ENCODE assay signal across 1 cellular context in the genomic region with DNA sequence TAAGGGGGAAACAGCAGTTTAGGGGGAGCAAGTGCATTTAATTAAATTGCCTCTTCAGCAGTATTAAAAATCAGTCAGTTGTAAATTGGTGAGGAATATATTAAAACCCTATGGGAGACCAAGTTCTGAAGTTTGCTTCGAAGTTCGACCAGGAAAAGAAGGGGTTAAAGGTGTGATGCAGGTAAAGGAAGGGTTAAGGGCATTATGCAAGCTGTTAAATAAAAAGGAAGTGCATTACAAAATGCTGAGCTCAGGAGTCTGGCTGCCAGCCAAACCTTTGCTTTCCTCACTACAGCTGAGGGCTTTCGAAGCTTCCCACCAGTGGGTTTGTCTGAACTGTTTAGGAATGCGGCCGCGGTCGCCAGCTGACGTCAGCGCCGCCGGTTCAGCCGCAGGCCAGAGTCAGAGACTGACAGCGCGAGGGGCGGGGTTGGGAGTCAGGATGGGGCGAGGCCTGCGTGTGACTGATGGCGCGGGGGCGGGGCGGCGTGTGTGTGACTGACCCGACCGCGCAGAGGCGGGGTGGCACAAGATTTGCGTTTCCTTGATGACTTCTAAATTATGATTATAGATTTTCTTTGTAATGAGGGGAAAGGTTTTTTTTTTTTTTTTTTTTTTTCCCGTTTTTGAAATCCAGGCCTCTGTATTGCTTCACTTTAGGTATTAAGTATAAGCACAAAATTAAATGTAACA.
TF ChIP-seq lines count a peak whose summit lies in the region.

No MANE protein-coding gene starts in this region.

TF ChIP-seq in K562, 482 proteins besides CTCF, POLR2A, EP300 and RAD21 (continued from another document and continues in another):
- TF ChIP-seq, protein P1, sequence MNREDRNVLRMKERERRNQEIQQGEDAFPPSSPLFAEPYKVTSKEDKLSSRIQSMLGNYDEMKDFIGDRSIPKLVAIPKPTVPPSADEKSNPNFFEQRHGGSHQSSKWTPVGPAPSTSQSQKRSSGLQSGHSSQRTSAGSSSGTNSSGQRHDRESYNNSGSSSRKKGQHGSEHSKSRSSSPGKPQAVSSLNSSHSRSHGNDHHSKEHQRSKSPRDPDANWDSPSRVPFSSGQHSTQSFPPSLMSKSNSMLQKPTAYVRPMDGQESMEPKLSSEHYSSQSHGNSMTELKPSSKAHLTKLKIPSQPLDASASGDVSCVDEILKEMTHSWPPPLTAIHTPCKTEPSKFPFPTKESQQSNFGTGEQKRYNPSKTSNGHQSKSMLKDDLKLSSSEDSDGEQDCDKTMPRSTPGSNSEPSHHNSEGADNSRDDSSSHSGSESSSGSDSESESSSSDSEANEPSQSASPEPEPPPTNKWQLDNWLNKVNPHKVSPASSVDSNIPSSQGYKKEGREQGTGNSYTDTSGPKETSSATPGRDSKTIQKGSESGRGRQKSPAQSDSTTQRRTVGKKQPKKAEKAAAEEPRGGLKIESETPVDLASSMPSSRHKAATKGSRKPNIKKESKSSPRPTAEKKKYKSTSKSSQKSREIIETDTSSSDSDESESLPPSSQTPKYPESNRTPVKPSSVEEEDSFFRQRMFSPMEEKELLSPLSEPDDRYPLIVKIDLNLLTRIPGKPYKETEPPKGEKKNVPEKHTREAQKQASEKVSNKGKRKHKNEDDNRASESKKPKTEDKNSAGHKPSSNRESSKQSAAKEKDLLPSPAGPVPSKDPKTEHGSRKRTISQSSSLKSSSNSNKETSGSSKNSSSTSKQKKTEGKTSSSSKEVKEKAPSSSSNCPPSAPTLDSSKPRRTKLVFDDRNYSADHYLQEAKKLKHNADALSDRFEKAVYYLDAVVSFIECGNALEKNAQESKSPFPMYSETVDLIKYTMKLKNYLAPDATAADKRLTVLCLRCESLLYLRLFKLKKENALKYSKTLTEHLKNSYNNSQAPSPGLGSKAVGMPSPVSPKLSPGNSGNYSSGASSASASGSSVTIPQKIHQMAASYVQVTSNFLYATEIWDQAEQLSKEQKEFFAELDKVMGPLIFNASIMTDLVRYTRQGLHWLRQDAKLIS (CRISPR knock-in tag; IDR thresholded peaks at IDR 0.05): 0 out of 2 replicates have a peak, but pooled peaks have one; percentile 34
- TF ChIP-seq ZNF354B (CRISPR knock-in tag; IDR thresholded peaks at IDR 0.05) (no peak), SRSF7 (optimal IDR thresholded peaks at IDR 0.05; ENCODE audit: low read depth, low read length) (no peak), SNRNP70 (optimal IDR thresholded peaks at IDR 0.05; ENCODE audit: low read depth, low read length) (no peak), MECOM (CRISPR knock-in tag; IDR thresholded peaks at IDR 0.05) (no peak), POLR2B (IDR thresholded peaks at IDR 0.05; ENCODE audit: low read depth, partially characterized antibody) (no peak), ZKSCAN1 (IDR thresholded peaks at IDR 0.05; ENCODE audit: low read depth, low read length) (no peak; the same call in 1 of the 2 replicates), DPF2 (IDR thresholded peaks at IDR 0.05) (peak; percentile 80), MAFK (IDR thresholded peaks at IDR 0.05; ENCODE audit: low read length) (peak; percentile 97), SETDB1 (IDR thresholded peaks at IDR 0.05; ENCODE audit: low read length) (no peak), GTF2F1 (IDR thresholded peaks at IDR 0.05; ENCODE audit: low read depth, low read length) (no peak), NCOR1 (IDR thresholded peaks at IDR 0.05) (peak; percentile 87), KAT2B (IDR thresholded peaks at IDR 0.05; ENCODE audit: low read depth, low read length) (no peak), ZNF165 (CRISPR knock-in tag; IDR thresholded peaks at IDR 0.05; ENCODE audit: borderline replicate concordance) (no peak), ARID1B (IDR thresholded peaks at IDR 0.05) (peak; percentile 75; the same call in 1 of the 2 replicates), SAFB (IDR thresholded peaks at IDR 0.05; ENCODE audit: borderline replicate concordance, low read depth, low read length) (no peak), ZNF586 (CRISPR knock-in tag; conservative IDR thresholded peaks at IDR 0.05) (no peak), MYNN (IDR thresholded peaks at IDR 0.05) (peak; percentile 95), MYNN (CRISPR knock-in tag; IDR thresholded peaks at IDR 0.05) (no peak), SAFB2 (IDR thresholded peaks at IDR 0.05; ENCODE audit: borderline replicate concordance, low read depth, low read length, severe bottlenecking) (no peak), MTA3 (IDR thresholded peaks at IDR 0.05; ENCODE audit: borderline replicate concordance) (peak; percentile 86), ARNT (IDR thresholded peaks at IDR 0.05) (peak in 1 of 2 experiments; percentile 69; a peak in 1 of 4 replicates), SOX6 (IDR thresholded peaks at IDR 0.05) (peak; percentile 78), ATF1 (CRISPR knock-in tag; IDR thresholded peaks at IDR 0.05) (peak; percentile 32; the same call in 1 of the 2 replicates), ATF1 (tag; IDR thresholded peaks at IDR 0.05) (peak; percentile 95), C11orf30 (IDR thresholded peaks at IDR 0.05; ENCODE audit: low read depth) (peak; percentile 98), FOXK1 (CRISPR knock-in tag; IDR thresholded peaks at IDR 0.05; ENCODE audit: borderline replicate concordance) (no peak), NR4A1 (CRISPR knock-in tag; IDR thresholded peaks at IDR 0.05) (no peak), NR4A1 (tag; IDR thresholded peaks at IDR 0.05) (no peak), ZNF124 (CRISPR knock-in tag; IDR thresholded peaks at IDR 0.05) (no peak), ZNF217 (CRISPR knock-in tag; IDR thresholded peaks at IDR 0.05) (no peak), TAF7 (tag; IDR thresholded peaks at IDR 0.05) (no peak), ETV5 (CRISPR knock-in tag; IDR thresholded peaks at IDR 0.05; ENCODE audit: low read depth) (no peak), ZNF766 (CRISPR knock-in tag; conservative IDR thresholded peaks at IDR 0.05) (peak; percentile 13; the same call in 1 of the 2 replicates), TBP (optimal IDR thresholded peaks at IDR 0.05; ENCODE audit: low read depth, low read length) (no peak), NRF1 (conservative IDR thresholded peaks at IDR 0.05 in 1 of 2, IDR thresholded peaks at IDR 0.05 in 1 of 2) (peak; percentile 87 to 89), SAP30 (IDR thresholded peaks at IDR 0.05; ENCODE audit: borderline replicate concordance, insufficient read depth, low read depth, low read length, poor library complexity, severe bottlenecking) (no peak), SIN3A (IDR thresholded peaks at IDR 0.05; ENCODE audit: borderline replicate concordance in 2 of 2, control insufficient read depth in 1 of 2, low read depth in 2 of 2, low read length in 2 of 2) (peak in 1 of 2 experiments; percentile 84; a peak in 2 of 4 replicates), ESRRA (IDR thresholded peaks at IDR 0.05; ENCODE audit: borderline replicate concordance, low read depth) (peak; percentile 87; the same call in 1 of the 2 replicates), DMBX1 (CRISPR knock-in tag; IDR thresholded peaks at IDR 0.05; ENCODE audit: borderline replicate concordance) (no peak)
- TF ChIP-seq, protein P2, sequence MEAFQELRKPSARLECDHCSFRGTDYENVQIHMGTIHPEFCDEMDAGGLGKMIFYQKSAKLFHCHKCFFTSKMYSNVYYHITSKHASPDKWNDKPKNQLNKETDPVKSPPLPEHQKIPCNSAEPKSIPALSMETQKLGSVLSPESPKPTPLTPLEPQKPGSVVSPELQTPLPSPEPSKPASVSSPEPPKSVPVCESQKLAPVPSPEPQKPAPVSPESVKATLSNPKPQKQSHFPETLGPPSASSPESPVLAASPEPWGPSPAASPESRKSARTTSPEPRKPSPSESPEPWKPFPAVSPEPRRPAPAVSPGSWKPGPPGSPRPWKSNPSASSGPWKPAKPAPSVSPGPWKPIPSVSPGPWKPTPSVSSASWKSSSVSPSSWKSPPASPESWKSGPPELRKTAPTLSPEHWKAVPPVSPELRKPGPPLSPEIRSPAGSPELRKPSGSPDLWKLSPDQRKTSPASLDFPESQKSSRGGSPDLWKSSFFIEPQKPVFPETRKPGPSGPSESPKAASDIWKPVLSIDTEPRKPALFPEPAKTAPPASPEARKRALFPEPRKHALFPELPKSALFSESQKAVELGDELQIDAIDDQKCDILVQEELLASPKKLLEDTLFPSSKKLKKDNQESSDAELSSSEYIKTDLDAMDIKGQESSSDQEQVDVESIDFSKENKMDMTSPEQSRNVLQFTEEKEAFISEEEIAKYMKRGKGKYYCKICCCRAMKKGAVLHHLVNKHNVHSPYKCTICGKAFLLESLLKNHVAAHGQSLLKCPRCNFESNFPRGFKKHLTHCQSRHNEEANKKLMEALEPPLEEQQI (IDR thresholded peaks at IDR 0.05): peak; percentile 47; the same call in 1 of the 2 replicates
- TF ChIP-seq, protein P3, sequence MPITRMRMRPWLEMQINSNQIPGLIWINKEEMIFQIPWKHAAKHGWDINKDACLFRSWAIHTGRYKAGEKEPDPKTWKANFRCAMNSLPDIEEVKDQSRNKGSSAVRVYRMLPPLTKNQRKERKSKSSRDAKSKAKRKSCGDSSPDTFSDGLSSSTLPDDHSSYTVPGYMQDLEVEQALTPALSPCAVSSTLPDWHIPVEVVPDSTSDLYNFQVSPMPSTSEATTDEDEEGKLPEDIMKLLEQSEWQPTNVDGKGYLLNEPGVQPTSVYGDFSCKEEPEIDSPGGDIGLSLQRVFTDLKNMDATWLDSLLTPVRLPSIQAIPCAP (CRISPR knock-in tag; IDR thresholded peaks at IDR 0.05; ENCODE audit: borderline replicate concordance): no peak
- TF ChIP-seq, protein P4, sequence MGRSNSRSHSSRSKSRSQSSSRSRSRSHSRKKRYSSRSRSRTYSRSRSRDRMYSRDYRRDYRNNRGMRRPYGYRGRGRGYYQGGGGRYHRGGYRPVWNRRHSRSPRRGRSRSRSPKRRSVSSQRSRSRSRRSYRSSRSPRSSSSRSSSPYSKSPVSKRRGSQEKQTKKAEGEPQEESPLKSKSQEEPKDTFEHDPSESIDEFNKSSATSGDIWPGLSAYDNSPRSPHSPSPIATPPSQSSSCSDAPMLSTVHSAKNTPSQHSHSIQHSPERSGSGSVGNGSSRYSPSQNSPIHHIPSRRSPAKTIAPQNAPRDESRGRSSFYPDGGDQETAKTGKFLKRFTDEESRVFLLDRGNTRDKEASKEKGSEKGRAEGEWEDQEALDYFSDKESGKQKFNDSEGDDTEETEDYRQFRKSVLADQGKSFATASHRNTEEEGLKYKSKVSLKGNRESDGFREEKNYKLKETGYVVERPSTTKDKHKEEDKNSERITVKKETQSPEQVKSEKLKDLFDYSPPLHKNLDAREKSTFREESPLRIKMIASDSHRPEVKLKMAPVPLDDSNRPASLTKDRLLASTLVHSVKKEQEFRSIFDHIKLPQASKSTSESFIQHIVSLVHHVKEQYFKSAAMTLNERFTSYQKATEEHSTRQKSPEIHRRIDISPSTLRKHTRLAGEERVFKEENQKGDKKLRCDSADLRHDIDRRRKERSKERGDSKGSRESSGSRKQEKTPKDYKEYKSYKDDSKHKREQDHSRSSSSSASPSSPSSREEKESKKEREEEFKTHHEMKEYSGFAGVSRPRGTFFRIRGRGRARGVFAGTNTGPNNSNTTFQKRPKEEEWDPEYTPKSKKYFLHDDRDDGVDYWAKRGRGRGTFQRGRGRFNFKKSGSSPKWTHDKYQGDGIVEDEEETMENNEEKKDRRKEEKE (IDR thresholded peaks at IDR 0.05; ENCODE audit: borderline replicate concordance in 1 of 2, control insufficient read depth in 1 of 2, low read depth in 2 of 2, low read length in 1 of 2): no peak
- TF ChIP-seq, protein P5, sequence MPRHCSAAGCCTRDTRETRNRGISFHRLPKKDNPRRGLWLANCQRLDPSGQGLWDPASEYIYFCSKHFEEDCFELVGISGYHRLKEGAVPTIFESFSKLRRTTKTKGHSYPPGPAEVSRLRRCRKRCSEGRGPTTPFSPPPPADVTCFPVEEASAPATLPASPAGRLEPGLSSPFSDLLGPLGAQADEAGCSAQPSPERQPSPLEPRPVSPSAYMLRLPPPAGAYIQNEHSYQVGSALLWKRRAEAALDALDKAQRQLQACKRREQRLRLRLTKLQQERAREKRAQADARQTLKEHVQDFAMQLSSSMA (CRISPR knock-in tag; IDR thresholded peaks at IDR 0.05): no peak
- TF ChIP-seq, protein P6, sequence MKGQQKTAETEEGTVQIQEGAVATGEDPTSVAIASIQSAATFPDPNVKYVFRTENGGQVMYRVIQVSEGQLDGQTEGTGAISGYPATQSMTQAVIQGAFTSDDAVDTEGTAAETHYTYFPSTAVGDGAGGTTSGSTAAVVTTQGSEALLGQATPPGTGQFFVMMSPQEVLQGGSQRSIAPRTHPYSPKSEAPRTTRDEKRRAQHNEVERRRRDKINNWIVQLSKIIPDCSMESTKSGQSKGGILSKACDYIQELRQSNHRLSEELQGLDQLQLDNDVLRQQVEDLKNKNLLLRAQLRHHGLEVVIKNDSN (CRISPR knock-in tag; IDR thresholded peaks at IDR 0.05): no peak
- TF ChIP-seq, protein P7, sequence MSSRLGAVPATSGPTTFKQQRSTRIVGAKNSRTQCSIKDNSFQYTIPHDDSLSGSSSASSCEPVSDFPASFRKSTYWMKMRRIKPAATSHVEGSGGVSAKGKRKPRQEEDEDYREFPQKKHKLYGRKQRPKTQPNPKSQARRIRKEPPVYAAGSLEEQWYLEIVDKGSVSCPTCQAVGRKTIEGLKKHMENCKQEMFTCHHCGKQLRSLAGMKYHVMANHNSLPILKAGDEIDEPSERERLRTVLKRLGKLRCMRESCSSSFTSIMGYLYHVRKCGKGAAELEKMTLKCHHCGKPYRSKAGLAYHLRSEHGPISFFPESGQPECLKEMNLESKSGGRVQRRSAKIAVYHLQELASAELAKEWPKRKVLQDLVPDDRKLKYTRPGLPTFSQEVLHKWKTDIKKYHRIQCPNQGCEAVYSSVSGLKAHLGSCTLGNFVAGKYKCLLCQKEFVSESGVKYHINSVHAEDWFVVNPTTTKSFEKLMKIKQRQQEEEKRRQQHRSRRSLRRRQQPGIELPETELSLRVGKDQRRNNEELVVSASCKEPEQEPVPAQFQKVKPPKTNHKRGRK (tag; IDR thresholded peaks at IDR 0.05): no peak
- TF ChIP-seq, protein P8, sequence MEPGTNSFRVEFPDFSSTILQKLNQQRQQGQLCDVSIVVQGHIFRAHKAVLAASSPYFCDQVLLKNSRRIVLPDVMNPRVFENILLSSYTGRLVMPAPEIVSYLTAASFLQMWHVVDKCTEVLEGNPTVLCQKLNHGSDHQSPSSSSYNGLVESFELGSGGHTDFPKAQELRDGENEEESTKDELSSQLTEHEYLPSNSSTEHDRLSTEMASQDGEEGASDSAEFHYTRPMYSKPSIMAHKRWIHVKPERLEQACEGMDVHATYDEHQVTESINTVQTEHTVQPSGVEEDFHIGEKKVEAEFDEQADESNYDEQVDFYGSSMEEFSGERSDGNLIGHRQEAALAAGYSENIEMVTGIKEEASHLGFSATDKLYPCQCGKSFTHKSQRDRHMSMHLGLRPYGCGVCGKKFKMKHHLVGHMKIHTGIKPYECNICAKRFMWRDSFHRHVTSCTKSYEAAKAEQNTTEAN (CRISPR knock-in tag; IDR thresholded peaks at IDR 0.05): no peak
- TF ChIP-seq, protein P9, sequence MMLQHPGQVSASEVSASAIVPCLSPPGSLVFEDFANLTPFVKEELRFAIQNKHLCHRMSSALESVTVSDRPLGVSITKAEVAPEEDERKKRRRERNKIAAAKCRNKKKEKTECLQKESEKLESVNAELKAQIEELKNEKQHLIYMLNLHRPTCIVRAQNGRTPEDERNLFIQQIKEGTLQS (IDR thresholded peaks at IDR 0.05): peak; percentile 96
- TF ChIP-seq, protein P9 (CRISPR knock-in tag; conservative IDR thresholded peaks at IDR 0.05): peak; percentile 93
